ENCODE assay signal across 12 cellular contexts in genomic region chr1:228989176-228989575, GRCh38.
"Had no signal": no experiment of that assay in that cellular context is flagged by ENCODE, and none has a peak within 500 bp of the region (broad histone marks: within the 10 kb centered on the region; RNA-seq: fewer than 3 reads in every experiment).

No MANE protein-coding gene starts in this region.

- H3K27ac ChIP-seq: SJSA1 had no signal

- H3K4me1 ChIP-seq: SJSA1 had no signal

- H3K9me3 Mint-ChIP-seq: activated T-cell treated with anti-CD3 and anti-CD28 coated beads, Interleukin-2, amount 50 U/mL, for 4 hours; naive thymus-derived CD8-positive, alpha-beta T cell; stimulated activated naive CD8-positive, alpha-beta T cell treated with anti-CD3 and anti-CD28 coated beads, Interleukin-15, amount 100 ng/mL, for 72 hours had no signal

- H3K9me3 ChIP-seq: ascending aorta, SJSA1 had no signal

- H3K4me1 Mint-ChIP-seq: stimulated activated naive CD8-positive, alpha-beta T cell treated with anti-CD3 and anti-CD28 coated beads, Interleukin-15, amount 100 ng/mL, for 72 hours had no signal

- H3K27me3 ChIP-seq: ascending aorta, SJSA1 had no signal

- H3K4me3 Mint-ChIP-seq: activated T-cell treated with anti-CD3 and anti-CD28 coated beads, Interleukin-2, amount 50 U/mL, for 4 hours; naive thymus-derived CD8-positive, alpha-beta T cell; stimulated activated naive CD8-positive, alpha-beta T cell treated with anti-CD3 and anti-CD28 coated beads, Interleukin-15, amount 100 ng/mL, for 72 hours had no signal

- DNase-seq: activated CD4-positive, alpha-beta T cell treated with anti-CD3 and anti-CD28 coated beads, Interleukin-2, amount 50 U/mL, for 4 hours; activated CD4-positive, CD25-positive, alpha-beta regulatory T cell treated with anti-CD3 and anti-CD28 coated beads, Interleukin-2, amount 50 U/mL, for 72 hours; activated gamma-delta T cell; activated T-cell treated with anti-CD3 and anti-CD28 coated beads, Interleukin-2, amount 50 U/mL, for 4 hours; stimulated activated CD4-positive, alpha-beta T cell treated with anti-CD3 and anti-CD28 coated beads, Interleukin-4, amount 100 ng/mL, for 1 hour; stimulated activated naive CD8-positive, alpha-beta T cell treated with anti-CD3 and anti-CD28 coated beads, Interleukin-15, amount 100 ng/mL, for 72 hours; SW 1271 had no signal

- ATAC-seq: activated T-cell treated with anti-CD3 and anti-CD28 coated beads, Interleukin-2, amount 50 U/mL, for 4 hours; naive thymus-derived CD8-positive, alpha-beta T cell; stimulated activated naive CD8-positive, alpha-beta T cell treated with anti-CD3 and anti-CD28 coated beads, Interleukin-15, amount 100 ng/mL, for 72 hours had no signal

- H3K36me3 ChIP-seq: ascending aorta, SJSA1 had no signal

- H3K4me3 ChIP-seq: ascending aorta, coronary artery, lung, SJSA1 had no signal

- H3K27me3 Mint-ChIP-seq: stimulated activated naive CD8-positive, alpha-beta T cell treated with anti-CD3 and anti-CD28 coated beads, Interleukin-15, amount 100 ng/mL, for 72 hours had no signal

- H3K36me3 Mint-ChIP-seq: naive thymus-derived CD8-positive, alpha-beta T cell had no signal

- H3K27ac Mint-ChIP-seq: stimulated activated naive CD8-positive, alpha-beta T cell treated with anti-CD3 and anti-CD28 coated beads, Interleukin-15, amount 100 ng/mL, for 72 hours had no signal
